In the genomic region with DNA sequence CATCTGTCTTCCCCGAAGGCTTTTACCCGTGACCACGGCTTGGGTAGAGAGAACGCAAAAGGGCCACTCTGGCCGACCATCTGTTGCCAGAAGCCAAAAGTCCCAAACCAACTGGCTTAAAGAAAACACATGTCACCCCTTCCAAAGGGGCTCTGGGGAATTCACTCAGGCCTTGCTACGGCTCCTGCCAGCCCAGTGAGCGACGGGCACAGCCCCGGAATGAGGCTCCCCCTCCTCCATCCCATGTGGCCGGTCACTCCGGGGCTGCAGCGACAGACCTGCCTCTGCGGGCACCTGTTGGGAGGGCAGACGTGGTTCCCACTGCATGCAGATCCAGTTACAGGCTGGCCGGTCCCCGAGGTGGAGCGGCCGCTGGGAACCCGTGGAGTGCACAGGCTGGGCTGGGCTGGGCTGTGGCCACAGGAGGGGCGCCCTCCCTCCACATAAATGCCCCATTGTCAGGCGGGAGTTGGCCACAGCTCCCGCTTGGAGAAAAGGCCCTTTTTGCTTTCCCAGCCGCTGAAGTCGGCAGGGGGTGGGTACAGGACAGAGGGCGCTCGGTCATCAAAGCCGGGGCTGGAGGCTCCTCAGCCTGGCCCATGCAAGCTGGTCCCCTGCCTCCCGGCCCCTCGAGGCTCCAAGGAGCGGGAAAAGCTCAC, we compare ENCODE assay signal across 12 cellular contexts. TPM values are rescaled to one million over a fixed set of nuclear protein-coding genes. Genes with fewer than 3 reads are reported as not detected.
DNase-seq lines count a peak whose midpoint lies in the region; ATAC-seq and TF ChIP-seq lines count a peak whose summit lies in the region.
"Had no signal": no experiment of that assay in that cellular context is flagged by ENCODE, and none has a peak within 500 bp of the region (broad histone marks: within the 10 kb centered on the region; RNA-seq: fewer than 3 reads in every experiment).

No MANE protein-coding gene starts in this region.

- no peak overlapping the region for H3K4me3 ChIP-seq in ectodermal cell (ENCODE audit: insufficient read depth, low read depth, low read length)
- no peak overlapping the region for H3K4me3 ChIP-seq in mesodermal cell (ENCODE audit: extremely low read depth, insufficient read depth, low read length, poor library complexity, severe bottlenecking)
- no peak overlapping the region for H3K4me3 ChIP-seq in thyroid gland (replicated peaks in 1 of 3)

- peak in 1 of 6 experiments; percentile 2 for TF ChIP-seq CTCF in thyroid gland (IDR thresholded peaks at IDR 0.05)
- TF ChIP-seq CTCF in GM13977 (IDR thresholded peaks at IDR 0.05; ENCODE audit: extremely low read depth, insufficient read depth, missing control alignments) = no peak

- H3K9me3 ChIP-seq in ectodermal cell (ENCODE audit: control insufficient read depth, low read length) (no peaks in the 10 kb centered on the region), mesodermal cell (ENCODE audit: control insufficient read depth, low read length) (no peaks in the 10 kb centered on the region), thyroid gland (no peaks in the 10 kb centered on the region)

- H3K4me3 Mint-ChIP-seq in activated naive CD8-positive, alpha-beta T cell treated with anti-CD3 and anti-CD28 coated beads, Interleukin-2, amount 50 U/mL, for 24 hours = no peak overlapping the region
- H3K4me3 Mint-ChIP-seq: naive B cell had no signal

- 52 to 55% methylated on average over 30 of the region's 30 CpGs for WGBS in ectodermal cell, 2 experiments
- 80 to 87% methylated on average over 26 to 30 of the region's 30 CpGs for WGBS in mesodermal cell (ENCODE audit: insufficient coverage in 2 of 2), 2 experiments
- 0 to 28% methylated on average over 2 to 16 of the region's 30 CpGs for WGBS in thyroid gland, 2 donors

- no peak for ATAC-seq in activated naive CD8-positive, alpha-beta T cell treated with anti-CD3 and anti-CD28 coated beads, Interleukin-2, amount 50 U/mL, for 24 hours

- peaks cover 50% of the 10 kb centered on the region for H3K4me1 ChIP-seq in ectodermal cell (ENCODE audit: control insufficient read depth, insufficient read depth, low read length)
- H3K4me1 ChIP-seq in mesodermal cell (ENCODE audit: control insufficient read depth, insufficient read depth, low read length, poor library complexity, severe bottlenecking) = peaks cover 6% of the 10 kb centered on the region
- peaks cover 18 to 44% of the 10 kb centered on the region in 2 donors for H3K4me1 ChIP-seq in thyroid gland

- H3K27me3 ChIP-seq in ectodermal cell (ENCODE audit: control insufficient read depth, insufficient read depth, low read length, poor library complexity, severe bottlenecking) = no peaks in the 10 kb centered on the region
- H3K27me3 ChIP-seq in thyroid gland = no peaks in the 10 kb centered on the region

- H3K27ac ChIP-seq in ectodermal cell (ENCODE audit: insufficient read depth, low read depth, low read length, poor library complexity, severe bottlenecking) (peak overlapping the region; percentile 72), mesodermal cell (ENCODE audit: low read depth, low read length, severe bottlenecking) (peak overlapping the region; percentile 8), thyroid gland (peak overlapping the region in 2 of 3 donors; percentile 17 to 50)

- no peak for TF ChIP-seq POLR2A in thyroid gland (IDR thresholded peaks at IDR 0.05)

- no peaks in the 10 kb centered on the region for H3K36me3 Mint-ChIP-seq in activated naive CD8-positive, alpha-beta T cell treated with anti-CD3 and anti-CD28 coated beads, Interleukin-2, amount 50 U/mL, for 24 hours (ENCODE audit: low read depth)
- H3K36me3 Mint-ChIP-seq: naive B cell had no signal

- intact Hi-C loops in thyroid gland (cut with DNase I) = no loop called here

- H3K36me3 ChIP-seq in ectodermal cell (ENCODE audit: control insufficient read depth, insufficient read depth, low read length) = no peaks in the 10 kb centered on the region
- peaks cover 30% of the 10 kb centered on the region for H3K36me3 ChIP-seq in mesodermal cell (ENCODE audit: control insufficient read depth, insufficient read depth, low read length)
- peaks cover 0 to 4% of the 10 kb centered on the region in 2 donors for H3K36me3 ChIP-seq in thyroid gland

- no peaks in the 10 kb centered on the region for H3K27me3 Mint-ChIP-seq in activated naive CD8-positive, alpha-beta T cell treated with anti-CD3 and anti-CD28 coated beads, Interleukin-2, amount 50 U/mL, for 24 hours
- H3K27me3 Mint-ChIP-seq: naive B cell had no signal

- DNase-seq in DMS53 (lab: John Stamatoyannopoulos, UW) (peak; percentile 74), DMS53 treated with DMSO at 0.1 percent for 48 hours (lab: John Stamatoyannopoulos, UW; ENCODE audit: unreplicated experiment) (no peak), thyroid gland (peak; percentile 47 to 58), GM13977 (ENCODE audit: low spot score) (no peak), T-helper 9 cell (no peak)
- no peak for DNase-seq in activated naive CD8-positive, alpha-beta T cell treated with anti-CD3 and anti-CD28 coated beads, Interleukin-2, amount 50 U/mL, for 24 hours
- DNase-seq: 8988T; activated T-cell treated with anti-CD3 and anti-CD28 coated beads, Interleukin-2, amount 50 U/mL, for 1 hour; IMR-90; naive B cell had no signal

- in situ Hi-C loops in GM13977 (cut with MboI; ENCODE audit: low pct_unique_long_range_greater_than_20kb, low sequenced_read_pairs, unreplicated experiment) = no loop called here

- no peaks in the 10 kb centered on the region for H3K9me3 Mint-ChIP-seq in activated naive CD8-positive, alpha-beta T cell treated with anti-CD3 and anti-CD28 coated beads, Interleukin-2, amount 50 U/mL, for 24 hours
- H3K9me3 Mint-ChIP-seq: naive B cell had no signal

- H3K4me1 Mint-ChIP-seq in activated naive CD8-positive, alpha-beta T cell treated with anti-CD3 and anti-CD28 coated beads, Interleukin-2, amount 50 U/mL, for 24 hours = peaks cover 17% of the 10 kb centered on the region

- H3K27ac Mint-ChIP-seq in activated naive CD8-positive, alpha-beta T cell treated with anti-CD3 and anti-CD28 coated beads, Interleukin-2, amount 50 U/mL, for 24 hours = no peak overlapping the region

RNA-seq across cellular contexts. Expression of gene NOTCH1, which starts 19.9 kb away (rescaled TPM):
- polyA plus RNA-seq in ectodermal cell (2013, experiment 1 of 4) = 24.9 TPM
- polyA plus RNA-seq in ectodermal cell (2013, experiment 2 of 4) = 32.4 TPM
- 24.0 TPM for polyA plus RNA-seq in ectodermal cell (2013, experiment 3 of 4)
- polyA plus RNA-seq in ectodermal cell (2013, experiment 4 of 4) = 28.5 TPM
- polyA plus RNA-seq in mesodermal cell (2013, experiment 1 of 2) = 65.5 TPM
- polyA plus RNA-seq in mesodermal cell (2013, experiment 2 of 2) = 44.0 TPM
- 10 to 100 TPM; 19.6 to 35.4 (median 23.2) TPM for total RNA-seq in thyroid gland

RNA-seq across cellular contexts. Expression of gene SEC16A, which starts 43.1 kb away (rescaled TPM):
- polyA plus RNA-seq in ectodermal cell (2013, experiment 1 of 4) = 42.6 TPM
- 50.8 TPM for polyA plus RNA-seq in ectodermal cell (2013, experiment 2 of 4)
- 32.5 TPM for polyA plus RNA-seq in ectodermal cell (2013, experiment 3 of 4)
- 40.2 TPM for polyA plus RNA-seq in ectodermal cell (2013, experiment 4 of 4)
- polyA plus RNA-seq in mesodermal cell (2013, experiment 1 of 2) = 55.1 TPM
- polyA plus RNA-seq in mesodermal cell (2013, experiment 2 of 2) = 44.5 TPM
- 10 to 100 TPM; 47.7 to 73.8 (median 62.5) TPM for total RNA-seq in thyroid gland

Comparison
In these comparisons a context has a peak if more than half of its experiments do, and no peak if none do; other contexts are left out.
1. DNase-seq: peak in DMS53 (single experiment) and thyroid gland (2 of 2); none in DMS53 treated with DMSO at 0.1 percent for 48 hours (single experiment), GM13977 (single experiment), T-helper 9 cell (single experiment) and activated naive CD8-positive, alpha-beta T cell treated with anti-CD3 and anti-CD28 coated beads, Interleukin-2, amount 50 U/mL, for 24 hours (single experiment).
2. H3K27ac ChIP-seq: peak in every context shown above with its lines; median percentile 72 in ectodermal cell; 34 in thyroid gland; 8 in mesodermal cell.